19 cellular contexts compared by ENCODE assay signal in the genomic region with DNA sequence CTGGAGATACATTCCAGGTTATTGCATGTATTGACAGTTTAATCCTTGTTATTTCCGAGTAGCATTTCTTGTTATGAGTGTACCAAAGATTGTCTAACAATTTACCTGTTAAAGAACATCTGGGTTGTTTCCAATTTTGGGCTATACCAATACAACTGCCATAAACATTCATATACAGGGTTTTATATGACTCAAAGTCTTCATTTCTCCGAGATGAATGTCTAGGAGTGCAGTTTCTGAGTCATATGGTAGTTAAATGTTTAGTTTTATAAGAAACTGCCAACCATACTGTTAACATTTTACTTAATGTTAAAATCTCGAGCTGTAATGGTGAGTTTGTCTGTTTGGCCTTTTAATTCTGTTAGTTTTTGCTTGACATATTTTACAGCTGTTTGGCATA. TPM values are rescaled to one million over a fixed set of nuclear protein-coding genes. Genes with fewer than 3 reads are reported as not detected.
DNase-seq lines count a peak whose midpoint lies in the region; ATAC-seq and TF ChIP-seq lines count a peak whose summit lies in the region.
"Had no signal": no experiment of that assay in that cellular context is flagged by ENCODE, and none has a peak within 500 bp of the region (broad histone marks: within the 10 kb centered on the region; RNA-seq: fewer than 3 reads in every experiment).

No MANE protein-coding gene starts in this region.

- H3K27ac ChIP-seq in CD4-positive, CD25-positive, alpha-beta regulatory T cell (ENCODE audit: insufficient read depth, low read length, poor library complexity, severe bottlenecking): no peak overlapping the region
- H3K27ac ChIP-seq in fibroblast of lung (ENCODE audit: insufficient read depth, low read length): no peak overlapping the region
- H3K27ac ChIP-seq: SK-N-MC had no signal

- peaks cover 31 to 65% (median 50%) of the 10 kb centered on the region in 4 donors for H3K4me1 Mint-ChIP-seq in CD4-positive, CD25-positive, alpha-beta regulatory T cell
- peaks cover 35% of the 10 kb centered on the region for H3K4me1 Mint-ChIP-seq in T-helper 17 cell

- peak in 1 of 3 donors; percentile 19 for DNase-seq in CD4-positive, CD25-positive, alpha-beta regulatory T cell
- DNase-seq in EH (ENCODE audit: low read depth): peak; percentile 55
- no peak for DNase-seq in T-helper 17 cell
- no peak for DNase-seq in fibroblast of lung (ENCODE audit: low read depth in 2 of 2)
- no peak for DNase-seq in Ammon's horn (ENCODE audit: low spot score)
- DNase-seq in central memory CD4-positive, alpha-beta T cell: no peak
- no peak for DNase-seq in SW 1271 (lab: John Stamatoyannopoulos, UW)
- DNase-seq: activated naive CD4-positive, alpha-beta T cell; DMS79; effector CD4-positive, alpha-beta T cell; glutamatergic neuron; NCI-H1105 treated with DMSO at 0.1 percent for 48 hours; NCI-H2081; NK-92 treated with Interleukin-12 subunit alpha and Interleukin-12 subunit beta, amount 100 ng/mL, for 24 hours; stimulated activated CD4-positive, alpha-beta T cell treated with anti-CD3 and anti-CD28 coated beads, Interleukin-4, amount 100 ng/mL, for 1 hour had no signal

- peaks cover 2% of the 10 kb centered on the region for H3K36me3 ChIP-seq in CD4-positive, CD25-positive, alpha-beta regulatory T cell (ENCODE audit: control insufficient read depth, insufficient read depth, low read length)
- no peaks in the 10 kb centered on the region for H3K36me3 ChIP-seq in fibroblast of lung (ENCODE audit: control insufficient read depth, insufficient read depth, low read length)
- H3K36me3 ChIP-seq: esophagus muscularis mucosa had no signal

- H3K27ac Mint-ChIP-seq in CD4-positive, CD25-positive, alpha-beta regulatory T cell: no peak overlapping the region
- H3K27ac Mint-ChIP-seq in T-helper 17 cell: no peak overlapping the region

- H3K4me1 ChIP-seq in CD4-positive, CD25-positive, alpha-beta regulatory T cell (ENCODE audit: control insufficient read depth, insufficient read depth, low read length, poor library complexity, severe bottlenecking): peaks cover 17% of the 10 kb centered on the region
- peaks cover 2% of the 10 kb centered on the region for H3K4me1 ChIP-seq in fibroblast of lung (ENCODE audit: control insufficient read depth, extremely low read depth, insufficient read depth, low read length)

- H3K9ac ChIP-seq in fibroblast of lung (ENCODE audit: insufficient read depth, low read length): no peak overlapping the region

- peaks cover 59% of the 10 kb centered on the region for H3K79me2 ChIP-seq in fibroblast of lung (ENCODE audit: control insufficient read depth, insufficient read depth, low read length)

- no peaks in the 10 kb centered on the region for H3K9me3 ChIP-seq in CD4-positive, CD25-positive, alpha-beta regulatory T cell (ENCODE audit: control insufficient read depth in 2 of 2, low read length in 2 of 2)
- H3K9me3 ChIP-seq in T-helper 17 cell (ENCODE audit: control insufficient read depth, low read length, poor library complexity, severe bottlenecking) (no peaks in the 10 kb centered on the region), fibroblast of lung (ENCODE audit: control insufficient read depth, insufficient read depth, low read depth, low read length) (no peaks in the 10 kb centered on the region)
- H3K9me3 ChIP-seq: esophagus muscularis mucosa had no signal

- no peak overlapping the region for H3K4me3 Mint-ChIP-seq in CD4-positive, CD25-positive, alpha-beta regulatory T cell
- H3K4me3 Mint-ChIP-seq in T-helper 17 cell: peak overlapping the region; percentile 43
- H3K4me3 Mint-ChIP-seq: neural crest cell had no signal

- H3K36me3 Mint-ChIP-seq in CD4-positive, CD25-positive, alpha-beta regulatory T cell: peaks cover 24% of the 10 kb centered on the region
- peaks cover 8% of the 10 kb centered on the region for H3K36me3 Mint-ChIP-seq in T-helper 17 cell (ENCODE audit: low read depth)

- H4K20me1 ChIP-seq in fibroblast of lung (ENCODE audit: control insufficient read depth, extremely low read depth, insufficient read depth, low read length): no peaks in the 10 kb centered on the region

- peak overlapping the region; percentile 33 for H3K4me2 ChIP-seq in fibroblast of lung (ENCODE audit: extremely low read depth, insufficient read depth, low read length)

- H2AFZ ChIP-seq in fibroblast of lung (ENCODE audit: low read length): no peak overlapping the region

- H3K27me3 ChIP-seq in CD4-positive, CD25-positive, alpha-beta regulatory T cell (ENCODE audit: control insufficient read depth, insufficient read depth, low read length): no peaks in the 10 kb centered on the region
- no peaks in the 10 kb centered on the region for H3K27me3 ChIP-seq in fibroblast of lung (ENCODE audit: control insufficient read depth, insufficient read depth, low read length)
- H3K27me3 ChIP-seq: esophagus muscularis mucosa had no signal

- no peaks in the 10 kb centered on the region for H3K27me3 Mint-ChIP-seq in CD4-positive, CD25-positive, alpha-beta regulatory T cell
- no peaks in the 10 kb centered on the region for H3K27me3 Mint-ChIP-seq in T-helper 17 cell

- ATAC-seq in CD4-positive, CD25-positive, alpha-beta regulatory T cell (ENCODE audit: low read depth in 2 of 2): no peak
- ATAC-seq in T-helper 17 cell (no peak), HG03135 (IDR thresholded peaks at IDR 0.05; ENCODE audit: unreplicated experiment) (no peak)

- peaks cover 0 to 3% (median 0%) of the 10 kb centered on the region in 7 donors for H3K9me3 Mint-ChIP-seq in CD4-positive, CD25-positive, alpha-beta regulatory T cell
- H3K9me3 Mint-ChIP-seq: neural crest cell had no signal

- peak overlapping the region; percentile 29 for H3K4me3 ChIP-seq in CD4-positive, CD25-positive, alpha-beta regulatory T cell (ENCODE audit: low read depth, low read length)
- H3K4me3 ChIP-seq in fibroblast of lung (replicated peaks in 1 of 4; ENCODE audit: control extremely low read depth in 1 of 4, insufficient read depth in 1 of 4, low read depth in 3 of 4, low read length in 4 of 4): no peak overlapping the region
- H3K4me3 ChIP-seq: esophagus muscularis mucosa, SK-N-MC had no signal

- TF ChIP-seq CTCF in fibroblast of lung (conservative IDR thresholded peaks at IDR 0.05 in 1 of 2, IDR thresholded peaks at IDR 0.05 in 1 of 2; ENCODE audit: low read depth in 1 of 2, low read length in 2 of 2): no peak

RNA-seq across cellular contexts. Expression of a gene that starts 10.0 kb away (rescaled TPM):
- total RNA-seq in CD4-positive, CD25-positive, alpha-beta regulatory T cell: 33.4 TPM
- polyA plus RNA-seq in CD4-positive, CD25-positive, alpha-beta regulatory T cell: 10 to 100 TPM; 23.2 to 27.1 (median 24.3) TPM
- 10 to 100 TPM; 34.3 to 47.2 TPM for total RNA-seq in T-helper 17 cell
- total RNA-seq in fibroblast of lung: 15.7 and 26.7 TPM in 2 replicates
- 31.5 and 32.3 TPM in 2 replicates for polyA plus RNA-seq in fibroblast of lung
- 34.9 and 37.8 TPM in 2 replicates for polyA plus RNA-seq in fibroblast of lung (2012)
- polyA minus RNA-seq in fibroblast of lung (ENCODE audit: low replicate concordance): 2.0 and 6.2 TPM in 2 replicates
